Comparison of ENCODE assay signal across 1 cellular context in the genomic region with DNA sequence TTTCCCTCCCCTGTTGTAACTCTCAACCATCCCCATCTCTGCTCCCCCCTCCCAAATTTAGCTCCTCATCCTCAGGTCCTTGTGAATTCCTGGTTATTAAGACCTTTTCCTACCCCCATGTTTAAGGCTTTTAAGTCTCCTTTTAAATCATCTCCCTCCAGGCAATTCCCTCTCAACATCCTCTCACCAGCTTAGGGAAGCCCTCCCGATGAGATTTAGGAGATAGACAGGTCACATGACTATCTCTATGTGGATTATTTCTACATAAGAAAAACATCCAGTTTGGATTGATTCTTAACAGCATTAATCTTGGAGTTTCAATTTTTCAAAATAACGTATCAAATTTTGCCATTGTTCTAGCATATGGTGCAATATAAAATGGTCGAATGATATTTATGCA.
TF ChIP-seq lines count a peak whose summit lies in the region.

No MANE protein-coding gene starts in this region.

TF ChIP-seq in WTC11, 78 proteins besides CTCF, POLR2A, EP300 and RAD21 (continued from another document):
- TF ChIP-seq, protein P1, sequence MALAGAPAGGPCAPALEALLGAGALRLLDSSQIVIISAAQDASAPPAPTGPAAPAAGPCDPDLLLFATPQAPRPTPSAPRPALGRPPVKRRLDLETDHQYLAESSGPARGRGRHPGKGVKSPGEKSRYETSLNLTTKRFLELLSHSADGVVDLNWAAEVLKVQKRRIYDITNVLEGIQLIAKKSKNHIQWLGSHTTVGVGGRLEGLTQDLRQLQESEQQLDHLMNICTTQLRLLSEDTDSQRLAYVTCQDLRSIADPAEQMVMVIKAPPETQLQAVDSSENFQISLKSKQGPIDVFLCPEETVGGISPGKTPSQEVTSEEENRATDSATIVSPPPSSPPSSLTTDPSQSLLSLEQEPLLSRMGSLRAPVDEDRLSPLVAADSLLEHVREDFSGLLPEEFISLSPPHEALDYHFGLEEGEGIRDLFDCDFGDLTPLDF (CRISPR knock-in tag; IDR thresholded peaks at IDR 0.05), result no peak
- TF ChIP-seq GRHL2 (CRISPR knock-in tag; IDR thresholded peaks at IDR 0.05; ENCODE audit: insufficient replicate concordance, severe bottlenecking) (no peak), NFATC4 (CRISPR knock-in tag; IDR thresholded peaks at IDR 0.05) (no peak), CREM (CRISPR knock-in tag; IDR thresholded peaks at IDR 0.05) (no peak)
- TF ChIP-seq, protein P2, sequence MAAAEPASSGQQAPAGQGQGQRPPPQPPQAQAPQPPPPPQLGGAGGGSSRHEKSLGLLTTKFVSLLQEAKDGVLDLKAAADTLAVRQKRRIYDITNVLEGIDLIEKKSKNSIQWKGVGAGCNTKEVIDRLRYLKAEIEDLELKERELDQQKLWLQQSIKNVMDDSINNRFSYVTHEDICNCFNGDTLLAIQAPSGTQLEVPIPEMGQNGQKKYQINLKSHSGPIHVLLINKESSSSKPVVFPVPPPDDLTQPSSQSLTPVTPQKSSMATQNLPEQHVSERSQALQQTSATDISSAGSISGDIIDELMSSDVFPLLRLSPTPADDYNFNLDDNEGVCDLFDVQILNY (CRISPR knock-in tag; IDR thresholded peaks at IDR 0.05), result no peak
